In genomic region chr7:151057989-151058765, GRCh38 we compare ENCODE assay signal across 8 cellular contexts.
A peak's percentile ranks its signal among the peaks of the same experiment; 100 is the strongest.
DNase-seq lines count a peak whose midpoint lies in the region; ATAC-seq and TF ChIP-seq lines count a peak whose summit lies in the region.

No MANE protein-coding gene starts in this region.

- ATAC-seq in GM19035 (IDR thresholded peaks at IDR 0.05; ENCODE audit: unreplicated experiment), result peak; percentile 90
- peak; percentile 89 for ATAC-seq in HG03342 (IDR thresholded peaks at IDR 0.05; ENCODE audit: unreplicated experiment)
- ATAC-seq in central memory CD8-positive, alpha-beta T cell (replicated peaks; ENCODE audit: extremely low read depth, poor library complexity, severe bottlenecking), result peak; percentile 93

- H3K9me3 Mint-ChIP-seq in central memory CD8-positive, alpha-beta T cell, result no peaks in the 10 kb centered on the region

- H3K36me3 Mint-ChIP-seq in central memory CD8-positive, alpha-beta T cell (ENCODE audit: insufficient read depth), result peaks cover 14% of the 10 kb centered on the region

- H3K4me3 ChIP-seq in AG10803 (ENCODE audit: low read length), result peak overlapping the region; percentile 88

- peaks cover under 1% of the 10 kb centered on the region for H3K27me3 Mint-ChIP-seq in central memory CD8-positive, alpha-beta T cell

- peak overlapping the region; percentile 94 for H3K4me3 Mint-ChIP-seq in central memory CD8-positive, alpha-beta T cell

- peak; percentile 100 for DNase-seq in AG10803 (ENCODE audit: low read depth)
- peak; percentile 98 for DNase-seq in NCI-H345 treated with DMSO at 0.1 percent for 48 hours (lab: John Stamatoyannopoulos, UW; ENCODE audit: unreplicated experiment)
- peak; percentile 97 for DNase-seq in activated CD4-positive, CD25-positive, alpha-beta regulatory T cell treated with anti-CD3 and anti-CD28 coated beads, Interleukin-2, amount 50 U/mL, for 16 hours (ENCODE audit: low read depth, low spot score)
- peak; percentile 91 to 94 for DNase-seq in central memory CD8-positive, alpha-beta T cell (ENCODE audit: low spot score in 2 of 2)
- DNase-seq in iris pigment epithelial cell (ENCODE audit: low read depth), result peak; percentile 100
- DNase-seq in stimulated activated CD4-positive, alpha-beta T cell treated with anti-CD3 and anti-CD28 coated beads, Interleukin-12 subunit alpha, Interleukin-12 subunit beta, amount 100 ng/mL, for 24 hours (ENCODE audit: low read depth in 2 of 2), result peak; percentile 93 to 94

- TF ChIP-seq CTCF in AG10803 (conservative IDR thresholded peaks at IDR 0.05; ENCODE audit: low read length), result no peak

- H3K4me1 Mint-ChIP-seq in central memory CD8-positive, alpha-beta T cell, result peaks cover 34% of the 10 kb centered on the region

- H3K27ac Mint-ChIP-seq in central memory CD8-positive, alpha-beta T cell (ENCODE audit: low read depth), result peak overlapping the region; percentile 95

Comparison
In these comparisons a context has a peak if more than half of its experiments do, and no peak if none do; other contexts are left out.
1. Peak in every context shown above with its lines: DNase-seq, ATAC-seq and H3K4me3 ChIP-seq.